ENCODE assay signal across 13 cellular contexts in genomic region chr15:66733976-66734375, GRCh38. TPM values are rescaled to one million over a fixed set of nuclear protein-coding genes. Genes with fewer than 3 reads are reported as not detected.
DNase-seq lines count a peak whose midpoint lies in the region; ATAC-seq, FAIRE-seq and TF ChIP-seq lines count a peak whose summit lies in the region.
"Had no signal": no experiment of that assay in that cellular context is flagged by ENCODE, and none has a peak within 500 bp of the region (broad histone marks: within the 10 kb centered on the region; RNA-seq: fewer than 3 reads in every experiment).

No MANE protein-coding gene starts in this region.

- no peaks in the 10 kb centered on the region for H3K9me3 ChIP-seq in endothelial cell of umbilical vein (replicated peaks; ENCODE audit: control insufficient read depth, insufficient read depth, low read length)
- no peaks in the 10 kb centered on the region for H3K9me3 ChIP-seq in lower lobe of right lung
- no peaks in the 10 kb centered on the region for H3K9me3 ChIP-seq in smooth muscle cell (replicated peaks; ENCODE audit: low read depth)
- H3K9me3 ChIP-seq in MM.1S (replicated peaks; ENCODE audit: insufficient read depth, low read length), result no peaks in the 10 kb centered on the region

- H3K4me3 ChIP-seq in endothelial cell of umbilical vein (replicated peaks in 1 of 3; ENCODE audit: insufficient read depth in 1 of 3, low read depth in 1 of 3, low read length in 3 of 3), result no peak overlapping the region
- peak overlapping the region; percentile 21 for H3K4me3 ChIP-seq in lower lobe of right lung
- no peak overlapping the region for H3K4me3 ChIP-seq in smooth muscle cell
- H3K4me3 ChIP-seq in MM.1S (ENCODE audit: low read length), result no peak overlapping the region
- H3K4me3 ChIP-seq in brain microvascular endothelial cell (ENCODE audit: low read depth, low read length), result no peak overlapping the region

- 88% methylated on average over 11 of the region's 11 CpGs for WGBS in smooth muscle cell (ENCODE audit: low lambda C conversion rate)

- dilution Hi-C loops in endothelial cell of umbilical vein (cut with MboI; ENCODE audit: extremely low pct_ligation_motif_present, low sequenced_read_pairs), result no loop called here

- H3F3A ChIP-seq in smooth muscle cell (ENCODE audit: low read depth) (peaks cover 5% of the 10 kb centered on the region), MM.1S (ENCODE audit: insufficient read depth, low read length) (no peaks in the 10 kb centered on the region)

- BruUV-seq in endothelial cell of umbilical vein (replicated peaks; lab: Mats Ljungman, UMichigan), result no TSS peak

- H3K27ac ChIP-seq in endothelial cell of umbilical vein (ENCODE audit: insufficient read depth, low read depth, low read length) (peak overlapping the region; percentile 9), lower lobe of right lung (peak overlapping the region; percentile 36), smooth muscle cell (ENCODE audit: low read depth) (peak overlapping the region; percentile 95), MM.1S (ENCODE audit: low read length) (no peak overlapping the region), brain microvascular endothelial cell (no peak overlapping the region)
- H3K27ac ChIP-seq: HL-60 had no signal

- no peaks in the 10 kb centered on the region for H4K20me1 ChIP-seq in endothelial cell of umbilical vein (replicated peaks; ENCODE audit: control insufficient read depth, extremely low read depth, insufficient read depth, low read length)
- H4K20me1 ChIP-seq in smooth muscle cell (ENCODE audit: low read depth), result peaks cover 99% of the 10 kb centered on the region
- no peaks in the 10 kb centered on the region for H4K20me1 ChIP-seq in MM.1S (ENCODE audit: insufficient read depth, low read length)

- TF ChIP-seq POLR2A in endothelial cell of umbilical vein (IDR thresholded peaks at IDR 0.05; ENCODE audit: low read depth, low read length), result no peak

- intact Hi-C loops in endothelial cell of umbilical vein (cut with micrococcal nuclease) (no loop called here), lower lobe of right lung (cut with DNase I) (no loop called here)

- H3K79me2 ChIP-seq in endothelial cell of umbilical vein (ENCODE audit: control insufficient read depth, insufficient read depth, low read length) (peaks cover 48% of the 10 kb centered on the region), smooth muscle cell (ENCODE audit: low read depth) (peaks cover 96% of the 10 kb centered on the region), MM.1S (ENCODE audit: low read length) (no peaks in the 10 kb centered on the region)

- H3K4me1 ChIP-seq in endothelial cell of umbilical vein (ENCODE audit: control insufficient read depth, extremely low read depth, insufficient read depth, low read length) (peaks cover 42% of the 10 kb centered on the region), lower lobe of right lung (peaks cover 65% of the 10 kb centered on the region), smooth muscle cell (ENCODE audit: low read depth) (peaks cover 13% of the 10 kb centered on the region), MM.1S (ENCODE audit: low read length) (no peaks in the 10 kb centered on the region)

- H3K36me3 ChIP-seq in endothelial cell of umbilical vein (ENCODE audit: control insufficient read depth in 2 of 2, extremely low read depth in 1 of 2, insufficient read depth in 2 of 2, low read length in 2 of 2) (no peaks in the 10 kb centered on the region), lower lobe of right lung (peaks cover 9% of the 10 kb centered on the region), smooth muscle cell (ENCODE audit: low read depth) (no peaks in the 10 kb centered on the region), MM.1S (replicated peaks; ENCODE audit: insufficient read depth, low read length) (no peaks in the 10 kb centered on the region), brain microvascular endothelial cell (replicated peaks) (no peaks in the 10 kb centered on the region)

- peak overlapping the region; percentile 5 for H3K4me2 ChIP-seq in endothelial cell of umbilical vein (ENCODE audit: insufficient read depth, low read length)
- no peak overlapping the region for H3K4me2 ChIP-seq in smooth muscle cell
- H3K4me2 ChIP-seq in MM.1S (ENCODE audit: low read depth, low read length), result no peak overlapping the region

- FAIRE-seq in endothelial cell of umbilical vein (lab: Jason Lieb, UNC), result peak; percentile 49

- TF ChIP-seq CTCF in endothelial cell of umbilical vein (IDR thresholded peaks at IDR 0.05; ENCODE audit: extremely low read depth in 1 of 2, insufficient read depth in 1 of 2, low read depth in 1 of 2, low read length in 2 of 2) (no peak), lower lobe of right lung (IDR thresholded peaks at IDR 0.05) (no peak), smooth muscle cell (IDR thresholded peaks at IDR 0.05; ENCODE audit: borderline replicate concordance, insufficient read depth, poor library complexity, severe bottlenecking) (no peak), MM.1S (IDR thresholded peaks at IDR 0.05; ENCODE audit: low read length) (no peak), brain microvascular endothelial cell (IDR thresholded peaks at IDR 0.05; ENCODE audit: low read depth, low read length, missing control alignments) (no peak), GM10266 (IDR thresholded peaks at IDR 0.05; ENCODE audit: control insufficient read depth, insufficient read depth, low read depth, missing control alignments) (no peak)

- H3K27me3 ChIP-seq in endothelial cell of umbilical vein (ENCODE audit: control insufficient read depth in 2 of 2, insufficient read depth in 2 of 2, low read length in 2 of 2) (no peaks in the 10 kb centered on the region), lower lobe of right lung (ENCODE audit: low read depth) (no peaks in the 10 kb centered on the region), smooth muscle cell (ENCODE audit: low read depth) (no peaks in the 10 kb centered on the region), MM.1S (replicated peaks; ENCODE audit: insufficient read depth, low read length) (no peaks in the 10 kb centered on the region), brain microvascular endothelial cell (replicated peaks) (no peaks in the 10 kb centered on the region)

- no peak for ATAC-seq in lower lobe of right lung
- ATAC-seq: activated T-cell treated with anti-CD3 and anti-CD28 coated beads, Interleukin-2, amount 50 U/mL, for 4 hours; T-cell had no signal

- POLR2A ChIA-PET in endothelial cell of umbilical vein (lab: Charles Lee), result interaction anchor here (0.6 kb wide), 1 partner anchor 19 kb away, joined by 5 read pairs; no protein-coding TSS in a partner anchor

- H2AFZ ChIP-seq in endothelial cell of umbilical vein (ENCODE audit: low read depth, low read length), result peak overlapping the region; percentile 60
- H2AFZ ChIP-seq in smooth muscle cell (ENCODE audit: low read depth), result no peak overlapping the region
- no peak overlapping the region for H2AFZ ChIP-seq in MM.1S (ENCODE audit: low read length)

- peak in 10 of 14 donors; percentile 9 to 69 (median 32) for DNase-seq in C1 segment of cervical spinal cord (lab: John Stamatoyannopoulos, UW)
- no peak for DNase-seq in endothelial cell of umbilical vein (ENCODE audit: low read depth, low spot score)
- DNase-seq in lower lobe of right lung, result no peak
- DNase-seq in smooth muscle cell (lab: John Stamatoyannopoulos, UW; ENCODE audit: unreplicated experiment), result no peak
- DNase-seq in MM.1S, result no peak
- no peak for DNase-seq in brain microvascular endothelial cell
- DNase-seq in GM10266 (ENCODE audit: extremely low spot score), result no peak
- no peak for DNase-seq in NOMO-1 treated with DMSO at 0.1 percent for 48 hours (lab: John Stamatoyannopoulos, UW; ENCODE audit: unreplicated experiment)
- DNase-seq: activated CD4-positive, alpha-beta T cell treated with anti-CD3 and anti-CD28 coated beads for 1 hour; activated T-cell treated with anti-CD3 and anti-CD28 coated beads, Interleukin-2, amount 50 U/mL, for 4 hours; DMS153; T-cell had no signal

- in situ Hi-C loops in brain microvascular endothelial cell (cut with HindIII; ENCODE audit: low pct_ligation_motif_present, low sequenced_read_pairs), result no loop called here

- H3K9ac ChIP-seq in endothelial cell of umbilical vein (replicated peaks; ENCODE audit: extremely low read depth, insufficient read depth, low read length) (no peak overlapping the region), smooth muscle cell (ENCODE audit: low read depth) (no peak overlapping the region), MM.1S (ENCODE audit: low read length) (no peak overlapping the region)

- CTCF ChIA-PET in endothelial cell of umbilical vein (lab: Charles Lee), result interaction anchor here (1.1 to 2.7 kb wide), 3 partner anchors 9 to 39 kb away, joined by 4 to 11 read pairs (median 5); no protein-coding TSS in a partner anchor

- H3K9me2 ChIP-seq in MM.1S (replicated peaks; ENCODE audit: insufficient read depth, low read length), result no peaks in the 10 kb centered on the region

- H3K9me1 ChIP-seq in endothelial cell of umbilical vein (replicated peaks; ENCODE audit: control insufficient read depth, extremely low read depth, insufficient read depth, low read length), result no peaks in the 10 kb centered on the region

TF ChIP-seq in endothelial cell of umbilical vein, 7 proteins besides CTCF, POLR2A, EP300 and RAD21 (continues in another document):
- TF ChIP-seq EZH2 (IDR thresholded peaks at IDR 0.05; ENCODE audit: borderline replicate concordance, low read depth, low read length, severe bottlenecking) (no peak), MYC (IDR thresholded peaks at IDR 0.05; ENCODE audit: low read depth, low read length) (no peak), POLR2AphosphoS5 (IDR thresholded peaks at IDR 0.05; ENCODE audit: insufficient read depth, low read depth, low read length) (no peak), FOS (IDR thresholded peaks at IDR 0.05; ENCODE audit: borderline replicate concordance, insufficient read depth, low read length) (no peak), JUN (IDR thresholded peaks at IDR 0.05; ENCODE audit: borderline replicate concordance, insufficient read depth, insufficient read length, low read depth) (no peak), GATA2 (IDR thresholded peaks at IDR 0.05; ENCODE audit: insufficient read depth, insufficient read length, low read depth, low read length) (no peak)

RNA-seq across cellular contexts. Expression of gene SMAD6, which starts 31.9 kb away (rescaled TPM):
- total RNA-seq in endothelial cell of umbilical vein (12.4 and 12.5 TPM in 2 replicates), lower lobe of right lung (159 TPM), smooth muscle cell (41.6 and 42.6 TPM in 2 replicates)
- polyA plus RNA-seq in endothelial cell of umbilical vein (7.3 and 8.8 TPM in 2 replicates), smooth muscle cell (37.9 and 44.0 TPM in 2 replicates)
- polyA plus RNA-seq in endothelial cell of umbilical vein (2011; cell fraction: cytosol; rRNA removed), result 3.5 and 4.0 TPM in 2 replicates
- polyA plus RNA-seq in endothelial cell of umbilical vein (2011; cell fraction: nucleus; rRNA removed), result 22.2 and 24.2 TPM in 2 replicates
- polyA plus RNA-seq in endothelial cell of umbilical vein (2012), result 5.8 and 11.3 TPM in 2 replicates
- polyA minus RNA-seq in endothelial cell of umbilical vein, result 28.0 and 29.7 TPM in 2 replicates
- polyA minus RNA-seq in endothelial cell of umbilical vein (2011; cell fraction: cytosol; rRNA and poly(A)+ RNA removed), result 45.7 TPM
- polyA minus RNA-seq in endothelial cell of umbilical vein (2011; cell fraction: nucleus; rRNA and poly(A)+ RNA removed), result 22.4 and 35.7 TPM in 2 replicates

Comparison
In these comparisons a context has a peak if more than half of its experiments do, and no peak if none do; other contexts are left out.
1. DNase-seq: peak in C1 segment of cervical spinal cord (10 of 14); none in endothelial cell of umbilical vein (single experiment), lower lobe of right lung (single experiment), smooth muscle cell (single experiment), MM.1S (single experiment), brain microvascular endothelial cell (single experiment), GM10266 (single experiment) and NOMO-1 treated with DMSO at 0.1 percent for 48 hours (single experiment).
2. H3K27ac ChIP-seq: peak in endothelial cell of umbilical vein (single experiment), lower lobe of right lung (single experiment) and smooth muscle cell (single experiment); none in MM.1S (single experiment) and brain microvascular endothelial cell (single experiment).